Comparison of ENCODE assay signal across 12 cellular contexts in the genomic region with DNA sequence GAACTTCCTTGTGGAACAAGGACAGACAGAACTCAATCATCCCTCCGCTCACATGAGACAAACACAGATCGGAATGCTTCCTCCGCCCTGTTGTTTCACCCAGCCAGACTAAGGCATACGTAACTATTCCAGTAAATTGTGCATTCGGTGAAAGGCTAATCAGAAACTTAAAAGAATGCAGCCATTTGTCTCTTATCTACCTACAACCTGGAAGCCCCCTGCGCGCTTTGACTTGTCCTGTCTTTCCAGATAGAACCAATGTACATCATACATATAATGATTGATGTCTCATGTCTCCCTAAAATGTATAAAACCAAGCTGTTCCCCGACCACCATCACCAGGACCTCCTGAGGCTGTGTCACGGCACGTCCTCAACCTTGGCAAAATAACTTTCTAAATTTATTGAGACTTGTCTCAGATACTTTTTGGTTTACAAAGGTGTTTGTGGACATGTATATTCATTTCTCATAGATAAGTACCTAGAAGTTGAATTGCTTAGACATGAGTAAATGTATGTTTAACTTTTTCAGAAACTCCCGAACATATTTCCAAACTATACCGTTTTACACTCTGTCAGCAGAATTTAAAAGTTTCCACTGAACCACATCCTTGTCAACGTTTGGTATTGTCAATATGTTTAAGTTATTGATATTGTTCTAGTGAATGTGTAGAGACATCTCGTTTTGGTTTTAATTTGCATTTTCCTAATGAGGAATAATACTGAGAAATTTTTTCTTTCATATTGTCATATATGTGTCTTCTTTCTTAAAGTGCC.
DNase-seq lines count a peak whose midpoint lies in the region; ATAC-seq and TF ChIP-seq lines count a peak whose summit lies in the region.
"Had no signal": no experiment of that assay in that cellular context is flagged by ENCODE, and none has a peak within 500 bp of the region (broad histone marks: within the 10 kb centered on the region; RNA-seq: fewer than 3 reads in every experiment).

No MANE protein-coding gene starts in this region.

- no peak for ATAC-seq in GM18520 (IDR thresholded peaks at IDR 0.05; ENCODE audit: unreplicated experiment)
- ATAC-seq: stimulated activated effector memory CD8-positive, alpha-beta T cell treated with anti-CD3 and anti-CD28 coated beads, Interleukin-12 subunit alpha, Interleukin-12 subunit beta, amount 100 ng/mL, for 72 hours had no signal

- H3K4me3 ChIP-seq in PC-9 (peak overlapping the region; percentile 55; the same call in 1 of the 2 replicates), coronary artery (peak overlapping the region; percentile 62), transverse colon (peak overlapping the region in 1 of 4 donors; percentile 33)
- H3K4me3 ChIP-seq: pancreas had no signal

- H3K27me3 ChIP-seq in PC-9 (ENCODE audit: insufficient read depth, low read depth) (no peaks in the 10 kb centered on the region), transverse colon (no peaks in the 10 kb centered on the region)
- H3K27me3 ChIP-seq: pancreas had no signal

- H3F3A ChIP-seq in PC-9 (ENCODE audit: insufficient read depth, low read depth), result no peaks in the 10 kb centered on the region

- TF ChIP-seq CTCF in PC-9 (conservative IDR thresholded peaks at IDR 0.05), result no peak
- TF ChIP-seq CTCF in coronary artery (IDR thresholded peaks at IDR 0.05), result no peak
- TF ChIP-seq CTCF in nephron (IDR thresholded peaks at IDR 0.05; ENCODE audit: unreplicated experiment in 3 of 3), result no peak
- TF ChIP-seq CTCF in transverse colon (IDR thresholded peaks at IDR 0.05), result no peak

- TF ChIP-seq POLR2A in transverse colon (IDR thresholded peaks at IDR 0.05), result no peak

- DNase-seq in PC-9 (no peak), coronary artery (ENCODE audit: low spot score) (no peak), transverse colon (no peak), HuH-7 (ENCODE audit: low spot score) (no peak)
- DNase-seq in activated CD8-positive, alpha-beta memory T cell treated with anti-CD3 and anti-CD28 coated beads, Interleukin-2, amount 50 U/mL, for 48 hours, result no peak
- DNase-seq: activated CD4-positive, alpha-beta T cell treated with anti-CD3 and anti-CD28 coated beads for 4 hours; NCI-H1092 treated with DMSO at 0.1 percent for 48 hours; pancreas; stimulated activated CD4-positive, alpha-beta T cell treated with anti-CD3 and anti-CD28 coated beads, Interleukin-4, amount 100 ng/mL, for 1 hour had no signal

- H3K9me3 ChIP-seq in PC-9 (ENCODE audit: insufficient read depth, low read depth) (no peaks in the 10 kb centered on the region), transverse colon (no peaks in the 10 kb centered on the region)
- H3K9me3 ChIP-seq: pancreas had no signal

- peak overlapping the region; percentile 74 for H3K4me2 ChIP-seq in PC-9

- no peaks in the 10 kb centered on the region for H3K27me3 Mint-ChIP-seq in nephron (ENCODE audit: low read depth)

- 76 to 84% methylated on average over 7 to 14 of the region's 14 CpGs for WGBS in transverse colon (ENCODE audit: low coverage in 1 of 2), 2 donors

- H3K36me3 ChIP-seq in PC-9 (ENCODE audit: low read depth), result no peaks in the 10 kb centered on the region
- H3K36me3 ChIP-seq in transverse colon, result no peaks in the 10 kb centered on the region
- H3K36me3 ChIP-seq: pancreas had no signal

- peaks cover 23% of the 10 kb centered on the region for H3K4me1 Mint-ChIP-seq in nephron
- H3K4me1 Mint-ChIP-seq: stimulated activated effector memory CD8-positive, alpha-beta T cell treated with anti-CD3 and anti-CD28 coated beads, Interleukin-12 subunit alpha, Interleukin-12 subunit beta, amount 100 ng/mL, for 72 hours had no signal

- H3K4me3 Mint-ChIP-seq in nephron, result peak overlapping the region in 1 of 3 experiments; percentile 1
- H3K4me3 Mint-ChIP-seq: stimulated activated effector memory CD8-positive, alpha-beta T cell treated with anti-CD3 and anti-CD28 coated beads, Interleukin-12 subunit alpha, Interleukin-12 subunit beta, amount 100 ng/mL, for 72 hours had no signal

- no peak for TF ChIP-seq EP300 in transverse colon (IDR thresholded peaks at IDR 0.05; ENCODE audit: low read depth)

- H3K9me2 ChIP-seq in PC-9 (ENCODE audit: insufficient read depth), result no peaks in the 10 kb centered on the region

- H3K27ac ChIP-seq in PC-9 (no peak overlapping the region), coronary artery (peak overlapping the region; percentile 83 to 89), transverse colon (peak overlapping the region; percentile 61 to 80 (median 76))
- H3K27ac ChIP-seq: pancreas had no signal

- no peak overlapping the region for H2AFZ ChIP-seq in PC-9

- H4K20me1 ChIP-seq in PC-9 (ENCODE audit: insufficient read depth), result no peaks in the 10 kb centered on the region

- H3K4me1 ChIP-seq in PC-9 (replicated peaks; ENCODE audit: insufficient read depth) (no peaks in the 10 kb centered on the region), transverse colon (peaks cover 0 to 5% (median 0%) of the 10 kb centered on the region in 4 donors)
- H3K4me1 ChIP-seq: pancreas had no signal

- intact Hi-C loops in PC-9 (cut with micrococcal nuclease; ENCODE audit: unreplicated experiment), result loop anchor here (10.0 kb wide), 1 partner anchor 254 kb away; a partner anchor contains a TSS
- intact Hi-C loops in transverse colon (cut with DNase I; ENCODE audit: low total_unique reads), result no loop called here

- H3K79me2 ChIP-seq in PC-9 (ENCODE audit: low read depth), result no peaks in the 10 kb centered on the region

- H3K27ac Mint-ChIP-seq in nephron, result peak overlapping the region; percentile 79 to 99 (median 97)
- H3K27ac Mint-ChIP-seq: stimulated activated effector memory CD8-positive, alpha-beta T cell treated with anti-CD3 and anti-CD28 coated beads, Interleukin-12 subunit alpha, Interleukin-12 subunit beta, amount 100 ng/mL, for 72 hours had no signal

- CTCF ChIA-PET in PC-9 (lab: Charles Lee), result interaction anchor here (0.6 kb wide), 1 partner anchor 36 kb away, joined by 3 read pairs; no protein-coding TSS in a partner anchor

- POLR2A ChIA-PET in PC-9 (lab: Charles Lee; ENCODE audit: unreplicated experiment), result no interaction called here

- no TSS peak for BruUV-seq in PC-9 (replicated peaks; lab: Mats Ljungman, UMichigan)

- H3K9me3 Mint-ChIP-seq in nephron, result no peaks in the 10 kb centered on the region
- H3K9me3 Mint-ChIP-seq: stimulated activated effector memory CD8-positive, alpha-beta T cell treated with anti-CD3 and anti-CD28 coated beads, Interleukin-12 subunit alpha, Interleukin-12 subunit beta, amount 100 ng/mL, for 72 hours had no signal

- no peaks in the 10 kb centered on the region for H3K36me3 Mint-ChIP-seq in nephron (ENCODE audit: low read depth)
- H3K36me3 Mint-ChIP-seq: stimulated activated effector memory CD8-positive, alpha-beta T cell treated with anti-CD3 and anti-CD28 coated beads, Interleukin-12 subunit alpha, Interleukin-12 subunit beta, amount 100 ng/mL, for 72 hours had no signal

- in situ Hi-C loops in transverse colon (cut with MboI; ENCODE audit: low pct_ligation_motif_present in 1 of 4, low pct_unique_long_range_greater_than_20kb in 1 of 4, low sequenced_read_pairs in 3 of 4), result no loop called here
